Comparison of ENCODE assay signal across 11 cellular contexts in genomic region chr11:579830-580601, GRCh38. TPM values are rescaled to one million over a fixed set of nuclear protein-coding genes. Genes with fewer than 3 reads are reported as not detected.
A peak's percentile ranks its signal among the peaks of the same experiment; 100 is the strongest.
DNase-seq lines count a peak whose midpoint lies in the region; ATAC-seq, FAIRE-seq and TF ChIP-seq lines count a peak whose summit lies in the region.
"Had no signal": no experiment of that assay in that cellular context is flagged by ENCODE, and none has a peak within 500 bp of the region (broad histone marks: within the 10 kb centered on the region; RNA-seq: fewer than 3 reads in every experiment).

No MANE protein-coding gene starts in this region.

- H3K27ac ChIP-seq in BLaER1 (no peak overlapping the region), HCT116 (ENCODE audit: low read depth, low read length) (no peak overlapping the region), K562 (ENCODE audit: extremely low read depth, low read depth, low read length) (no peak overlapping the region; the same call in 2 of the 3 replicates), right lobe of liver (peak overlapping the region in 1 of 3 donors; percentile 38)

- peaks cover 39% of the 10 kb centered on the region for H3K4me1 ChIP-seq in BLaER1
- H3K4me1 ChIP-seq in HCT116 (ENCODE audit: control insufficient read depth in 1 of 2, insufficient read depth in 2 of 2, low read length in 2 of 2) = peaks cover 12 to 23% of the 10 kb centered on the region in 2 experiments
- H3K4me1 ChIP-seq in K562 (replicated peaks in 1 of 2; ENCODE audit: control insufficient read depth in 2 of 2, insufficient read depth in 2 of 2, low read length in 2 of 2) = peaks cover 32 to 56% of the 10 kb centered on the region in 2 experiments
- peaks cover 2 to 50% (median 24%) of the 10 kb centered on the region in 4 donors for H3K4me1 ChIP-seq in right lobe of liver

- H3K9ac ChIP-seq in BLaER1 = peak overlapping the region; percentile 34; the same call in 1 of the 2 replicates
- H3K9ac ChIP-seq in HCT116 (ENCODE audit: low read length) = no peak overlapping the region
- peak overlapping the region; percentile 7 to 91; a peak in 3 of 4 replicates for H3K9ac ChIP-seq in K562 (ENCODE audit: insufficient read depth in 1 of 2, low read depth in 2 of 2, low read length in 2 of 2)

- RAD21 ChIA-PET in HCT116 (lab: Charles Lee; ENCODE audit: low non-redundant PET in 1 of 2, low total read pairs in 2 of 2, uncharacterized antibody in 2 of 2, unreplicated experiment in 2 of 2) = no interaction called here

- POLR2A ChIA-PET in HCT116 (lab: Charles Lee) = no interaction called here
- POLR2A ChIA-PET in K562 (lab: Yijun Ruan, JAX) = interaction anchor here (0.8 to 1.6 kb wide), 2 partner anchors 11 to 124 kb away, joined by 3 to 5 read pairs; no protein-coding TSS in a partner anchor
- POLR2A ChIA-PET in GM10248 (lab: Yijun Ruan, JAX) = no interaction called here

- intact Hi-C loops in HCT116 (cut with micrococcal nuclease) = no loop called here
- intact Hi-C loops in K562 (cut with micrococcal nuclease) = no loop called here
- intact Hi-C loops in right lobe of liver (cut with DNase I) = no loop called here

- no peaks in the 10 kb centered on the region for H3K9me2 ChIP-seq in HCT116 (ENCODE audit: insufficient read depth)

- no peak for TF ChIP-seq EP300 in K562 (IDR thresholded peaks at IDR 0.05; ENCODE audit: low read length)

- 59% methylated on average over 19 of the region's 20 CpGs for WGBS in K562 (ENCODE audit: insufficient coverage, low coverage, missing lambda C conversion rate)
- WGBS in right lobe of liver (ENCODE audit: insufficient coverage, low coverage, low lambda C conversion rate, missing lambda C conversion rate) = 19% methylated on average over 5 of the region's 20 CpGs

- ATAC-seq in HCT116 (no peak), K562 (no peak), right lobe of liver (peak; percentile 1 to 32 (median 24))

- H3K4me3 ChIP-seq in BLaER1 (no peak overlapping the region), HCT116 (replicated peaks in 1 of 2; ENCODE audit: low read depth in 1 of 2, low read length in 2 of 2) (no peak overlapping the region), K562 (no peak overlapping the region), right lobe of liver (no peak overlapping the region)
- H3K4me3 ChIP-seq: esophagus squamous epithelium had no signal

- TF ChIP-seq CTCF in HCT116 (IDR thresholded peaks at IDR 0.05 in 2 of 3, conservative IDR thresholded peaks at IDR 0.05 in 1 of 3; ENCODE audit: borderline replicate concordance in 1 of 3, insufficient read depth in 1 of 3, low read depth in 2 of 3, low read length in 2 of 3) (no peak), K562 (IDR thresholded peaks at IDR 0.05 in 2 of 3, conservative IDR thresholded peaks at IDR 0.05 in 1 of 3; ENCODE audit: insufficient read depth in 2 of 3, low read depth in 1 of 3, low read length in 3 of 3) (no peak), right lobe of liver (IDR thresholded peaks at IDR 0.05) (no peak), GM10248 (IDR thresholded peaks at IDR 0.05; ENCODE audit: control extremely low read depth, extremely low read depth, low read depth, missing control alignments) (no peak)

- no peak for DNase-seq in HCT116 (ENCODE audit: low read depth, low spot score)
- peak in 1 of 4 experiments; percentile 14 for DNase-seq in K562 (ENCODE audit: extremely low read depth in 1 of 4, low spot score in 3 of 4)
- peak in 1 of 3 donors; percentile 62 for DNase-seq in right lobe of liver
- DNase-seq in HPDE6-E6E7 (ENCODE audit: extremely low spot score) = no peak
- no peak for DNase-seq in GM10248 (ENCODE audit: extremely low spot score)
- no peak for DNase-seq in T1000 (lab: John Stamatoyannopoulos, UW)
- DNase-seq in occipital lobe (lab: John Stamatoyannopoulos, UW) = no peak
- DNase-seq: esophagus squamous epithelium, NCI-H446 treated with DMSO at 0.1 percent for 48 hours had no signal

- no peak for TF ChIP-seq POLR2A in HCT116 (IDR thresholded peaks at IDR 0.05; ENCODE audit: borderline replicate concordance, extremely low read depth, insufficient read depth, insufficient read length)
- no peak for TF ChIP-seq POLR2A in K562 (conservative IDR thresholded peaks at IDR 0.05)
- no peak for TF ChIP-seq POLR2A in right lobe of liver (IDR thresholded peaks at IDR 0.05)

- BruUV-seq in HCT116 (replicated peaks; lab: Mats Ljungman, UMichigan) = TSS peak; percentile 1
- BruUV-seq in K562 (replicated peaks; lab: Mats Ljungman, UMichigan) = no TSS peak

- H3K36me3 ChIP-seq in BLaER1 (peaks cover 67% of the 10 kb centered on the region), HCT116 (ENCODE audit: control insufficient read depth in 1 of 2, insufficient read depth in 2 of 2, low read length in 2 of 2) (peaks cover 19 to 29% of the 10 kb centered on the region in 2 experiments; a peak in 3 of 4 replicates), K562 (ENCODE audit: control insufficient read depth, insufficient read depth, low read length) (peaks cover 68% of the 10 kb centered on the region; the same call in 2 of the 3 replicates), right lobe of liver (peaks cover 0 to 25% (median 8%) of the 10 kb centered on the region in 4 donors)

- H3K79me2 ChIP-seq in HCT116 (ENCODE audit: insufficient read depth, low read length) (peaks cover 81% of the 10 kb centered on the region), K562 (ENCODE audit: control insufficient read depth, insufficient read depth, low read length) (peaks cover 88% of the 10 kb centered on the region)

- no peak overlapping the region for H2AFZ ChIP-seq in HCT116 (ENCODE audit: low read depth, low read length, poor library complexity, severe bottlenecking)
- H2AFZ ChIP-seq in K562 (ENCODE audit: low read depth, low read length) = no peak overlapping the region

- in situ Hi-C loops in K562 (cut with MboI) = no loop called here

- H4K20me1 ChIP-seq in BLaER1 (peaks cover 91% of the 10 kb centered on the region), HCT116 (ENCODE audit: insufficient read depth) (no peaks in the 10 kb centered on the region; the same call in 1 of the 2 replicates), K562 (replicated peaks; ENCODE audit: control insufficient read depth, insufficient read depth, low read length) (peaks cover 48% of the 10 kb centered on the region)

- H3K27me3 ChIP-seq in BLaER1 = peaks cover 6% of the 10 kb centered on the region; the same call in 1 of the 2 replicates
- H3K27me3 ChIP-seq in HCT116 (ENCODE audit: insufficient read depth, low read length) = no peaks in the 10 kb centered on the region
- H3K27me3 ChIP-seq in K562 (ENCODE audit: control insufficient read depth in 2 of 2, insufficient read depth in 2 of 2, low read length in 2 of 2) = no peaks in the 10 kb centered on the region
- H3K27me3 ChIP-seq in right lobe of liver = no peaks in the 10 kb centered on the region

- CTCF ChIA-PET in HCT116 (lab: Charles Lee) = no interaction called here
- CTCF ChIA-PET in K562 (lab: Yijun Ruan, JAX; ENCODE audit: low intra/inter-chr PET ratio) = no interaction called here
- CTCF ChIA-PET in GM10248 (lab: Yijun Ruan, JAX) = interaction anchor here (1.3 kb wide), 1 partner anchor 26 kb away, joined by 6 read pairs; no protein-coding TSS in a partner anchor

- H3K9me1 ChIP-seq in K562 (ENCODE audit: control insufficient read depth, insufficient read depth, low read length) = peaks cover 20% of the 10 kb centered on the region

- TF ChIP-seq RAD21 in HCT116 (IDR thresholded peaks at IDR 0.05; ENCODE audit: low read depth) (no peak), K562 (CRISPR knock-in tag; conservative IDR thresholded peaks at IDR 0.05 in 1 of 2, IDR thresholded peaks at IDR 0.05 in 1 of 2) (no peak)

- no peak for FAIRE-seq in K562 (lab: Jason Lieb, UNC)
- FAIRE-seq: G401.6 had no signal

- no peak overlapping the region for H3K4me2 ChIP-seq in BLaER1
- no peak overlapping the region for H3K4me2 ChIP-seq in HCT116 (ENCODE audit: low read length)
- peak overlapping the region; percentile 46; the same call in 1 of the 2 replicates for H3K4me2 ChIP-seq in K562 (ENCODE audit: insufficient read depth, low read length)

- H3K9me3 ChIP-seq in BLaER1 = no peaks in the 10 kb centered on the region
- H3K9me3 ChIP-seq in HCT116 (ENCODE audit: control insufficient read depth in 1 of 2, insufficient read depth in 1 of 2, low read depth in 1 of 2, low read length in 2 of 2) = no peaks in the 10 kb centered on the region
- H3K9me3 ChIP-seq in K562 (replicated peaks; ENCODE audit: control insufficient read depth, insufficient read depth, low read depth, low read length) = no peaks in the 10 kb centered on the region
- no peaks in the 10 kb centered on the region for H3K9me3 ChIP-seq in right lobe of liver
- H3K9me3 ChIP-seq: esophagus squamous epithelium had no signal

RNA-seq across cellular contexts. Expression of gene PHRF1, which starts 3.7 kb away (rescaled TPM):
- total RNA-seq in HCT116 (2021; ENCODE audit: unreplicated experiment) (45.5 TPM), K562 (2014; rRNA removed) (20.4 and 28.6 TPM in 2 replicates), K562 (2014; rRNA removed; fragmentation: Illumina TruSeq; extraction: Trizol) (4.2 and 4.9 TPM in 2 replicates), K562 (2015; rRNA removed; fragmentation: Illumina TruSeq; extraction: Trizol) (17.4 and 19.1 TPM in 2 replicates), K562 (2021) (34.5 and 37.2 TPM in 2 replicates), right lobe of liver (10 to 100 TPM; 15.4 to 21.9 (median 20.3) TPM), occipital lobe (27.3 TPM)
- 20.3 TPM in 2 replicates for polyA plus RNA-seq in HCT116 (2012)
- total RNA-seq in K562 (2011; cell fraction: chromatin; rRNA removed; ENCODE audit: low replicate concordance) = 57.3 and 135 TPM in 2 replicates
- total RNA-seq in K562 (2011; cell fraction: nucleolus; rRNA removed) = 56.1 and 60.9 TPM in 2 replicates
- total RNA-seq in K562 (2011; cell fraction: nucleoplasm; rRNA removed) = 48.9 and 51.5 TPM in 2 replicates
- polyA plus RNA-seq in K562 (2011; rRNA removed) (7.5 and 10.5 TPM in 2 replicates), K562 (2014; fragmentation: Illumina TruSeq; extraction: Trizol) (7.7 and 14.5 TPM in 2 replicates), K562 (2014; fragmentation: Nextera tagmentation; extraction: Ambion mirVana) (under 1 TPM; 0.07 to 0.18 TPM), K562 (2014; rRNA removed) (16.9 and 19.9 TPM in 2 replicates)
- polyA plus RNA-seq in K562 (2011; cell fraction: cytosol; rRNA removed) = 7.2 and 14.5 TPM in 2 replicates
- polyA plus RNA-seq in K562 (2011; cell fraction: nucleus; rRNA removed) = 27.6 and 43.0 TPM in 2 replicates
- 12.2 and 16.7 TPM in 2 replicates for polyA plus RNA-seq in K562 (2012)
- polyA minus RNA-seq in K562 (2011; rRNA and poly(A)+ RNA removed) = 6.1 and 8.0 TPM in 2 replicates
- polyA minus RNA-seq in K562 (2011; cell fraction: cytosol; rRNA and poly(A)+ RNA removed) = 13.6 and 23.3 TPM in 2 replicates
- polyA minus RNA-seq in K562 (2011; cell fraction: nucleus; rRNA and poly(A)+ RNA removed) = 15.5 and 20.1 TPM in 2 replicates

RNA-seq across cellular contexts. Expression of gene RASSF7, which starts 19.2 kb away (rescaled TPM):
- 35.9 TPM for total RNA-seq in HCT116 (2021; ENCODE audit: unreplicated experiment)
- 43.6 and 64.9 TPM in 2 replicates for polyA plus RNA-seq in HCT116 (2012)
- 15.6 and 50.0 TPM in 2 replicates for total RNA-seq in K562 (2011; cell fraction: chromatin; rRNA removed; ENCODE audit: low replicate concordance)
- 73.5 and 76.5 TPM in 2 replicates for total RNA-seq in K562 (2011; cell fraction: nucleolus; rRNA removed)
- total RNA-seq in K562 (2011; cell fraction: nucleoplasm; rRNA removed) = 28.3 and 32.9 TPM in 2 replicates
- 45.2 and 50.3 TPM in 2 replicates for total RNA-seq in K562 (2014; rRNA removed)
- total RNA-seq in K562 (2014; rRNA removed; fragmentation: Illumina TruSeq; extraction: Trizol) = 1.1 and 2.2 TPM in 2 replicates
- total RNA-seq in K562 (2015; rRNA removed; fragmentation: Illumina TruSeq; extraction: Trizol) = 16.2 and 18.6 TPM in 2 replicates
- 30.5 and 31.7 TPM in 2 replicates for total RNA-seq in K562 (2021)
- polyA plus RNA-seq in K562 (2011; rRNA removed) = 19.8 and 30.3 TPM in 2 replicates
- polyA plus RNA-seq in K562 (2011; cell fraction: cytosol; rRNA removed) = 43.4 and 94.2 TPM in 2 replicates
- 170 and 239 TPM in 2 replicates for polyA plus RNA-seq in K562 (2011; cell fraction: nucleus; rRNA removed)
- polyA plus RNA-seq in K562 (2012) = 27.7 and 32.0 TPM in 2 replicates
- 3.0 and 17.0 TPM in 2 replicates for polyA plus RNA-seq in K562 (2014; fragmentation: Illumina TruSeq; extraction: Trizol)
- polyA plus RNA-seq in K562 (2014; fragmentation: Nextera tagmentation; extraction: Ambion mirVana) = under 1 TPM; 0.41 to 0.92 TPM
- polyA plus RNA-seq in K562 (2014; rRNA removed) = 44.3 and 52.7 TPM in 2 replicates
- 2.7 and 4.7 TPM in 2 replicates for polyA minus RNA-seq in K562 (2011; rRNA and poly(A)+ RNA removed)
- 10.8 and 13.3 TPM in 2 replicates for polyA minus RNA-seq in K562 (2011; cell fraction: cytosol; rRNA and poly(A)+ RNA removed)
- polyA minus RNA-seq in K562 (2011; cell fraction: nucleus; rRNA and poly(A)+ RNA removed) = 18.8 and 21.8 TPM in 2 replicates
- 10 to 100 TPM; 20.5 to 61.1 (median 39.5) TPM for total RNA-seq in right lobe of liver
- 2.5 TPM for total RNA-seq in occipital lobe

RNA-seq across cellular contexts. Expression of gene LMNTD2, which starts 19.5 kb away (rescaled TPM):
- 9.5 TPM for total RNA-seq in HCT116 (2021; ENCODE audit: unreplicated experiment)
- polyA plus RNA-seq in HCT116 (2012) = 7.1 and 7.6 TPM in 2 replicates
- total RNA-seq in K562 (2011; cell fraction: chromatin; rRNA removed; ENCODE audit: low replicate concordance) = 3.8 and 17.0 TPM in 2 replicates
- total RNA-seq in K562 (2011; cell fraction: nucleolus; rRNA removed) = 10.9 and 14.7 TPM in 2 replicates
- total RNA-seq in K562 (2011; cell fraction: nucleoplasm; rRNA removed) = 6.7 and 8.2 TPM in 2 replicates
- 2.0 and 2.9 TPM in 2 replicates for total RNA-seq in K562 (2014; rRNA removed)
- total RNA-seq in K562 (2014; rRNA removed; fragmentation: Illumina TruSeq; extraction: Trizol) = 0.19 TPM in 1 of 2 replicates, not detected in the other
- 0.98 and 1.1 TPM in 2 replicates for total RNA-seq in K562 (2015; rRNA removed; fragmentation: Illumina TruSeq; extraction: Trizol)
- total RNA-seq in K562 (2021) = 3.5 and 3.9 TPM in 2 replicates
- 1.1 and 2.8 TPM in 2 replicates for polyA plus RNA-seq in K562 (2011; rRNA removed)
- polyA plus RNA-seq in K562 (2011; cell fraction: cytosol; rRNA removed) = 1.3 and 3.2 TPM in 2 replicates
- polyA plus RNA-seq in K562 (2011; cell fraction: nucleus; rRNA removed) = 28.7 and 36.1 TPM in 2 replicates
- polyA plus RNA-seq in K562 (2012) = 3.2 and 9.3 TPM in 2 replicates
- 0.48 and 0.98 TPM in 2 replicates for polyA plus RNA-seq in K562 (2014; fragmentation: Illumina TruSeq; extraction: Trizol)
- polyA plus RNA-seq in K562 (2014; fragmentation: Nextera tagmentation; extraction: Ambion mirVana) = not detected
- polyA plus RNA-seq in K562 (2014; rRNA removed) = 1.8 and 4.2 TPM in 2 replicates
- polyA minus RNA-seq in K562 (2011; rRNA and poly(A)+ RNA removed) = 0.14 and 0.30 TPM in 2 replicates
- 1.2 and 1.4 TPM in 2 replicates for polyA minus RNA-seq in K562 (2011; cell fraction: cytosol; rRNA and poly(A)+ RNA removed)
- 4.0 and 6.1 TPM in 2 replicates for polyA minus RNA-seq in K562 (2011; cell fraction: nucleus; rRNA and poly(A)+ RNA removed)
- 10 to 100 TPM in 1 of 6 experiments, 1 to 10 TPM in 5; 4.7 to 14.7 (median 7.9) TPM for total RNA-seq in right lobe of liver
- 0.16 TPM for total RNA-seq in occipital lobe

RNA-seq across cellular contexts. Expression of gene IRF7, which starts 35.7 kb away (rescaled TPM):
- total RNA-seq in HCT116 (2021; ENCODE audit: unreplicated experiment) (15.2 TPM), K562 (2014; rRNA removed) (3.7 and 8.3 TPM in 2 replicates), K562 (2014; rRNA removed; fragmentation: Illumina TruSeq; extraction: Trizol) (0.29 TPM in 1 of 2 replicates, not detected in the other), K562 (2015; rRNA removed; fragmentation: Illumina TruSeq; extraction: Trizol) (2.0 and 2.2 TPM in 2 replicates), K562 (2021) (6.5 and 7.6 TPM in 2 replicates), right lobe of liver (10 to 100 TPM; 27.3 to 72.8 (median 47.7) TPM), occipital lobe (7.6 TPM)
- polyA plus RNA-seq in HCT116 (2012) = 17.9 and 24.9 TPM in 2 replicates
- total RNA-seq in K562 (2011; cell fraction: chromatin; rRNA removed; ENCODE audit: low replicate concordance) = 3.7 and 21.2 TPM in 2 replicates
- total RNA-seq in K562 (2011; cell fraction: nucleolus; rRNA removed) = 23.2 and 27.2 TPM in 2 replicates
- total RNA-seq in K562 (2011; cell fraction: nucleoplasm; rRNA removed) = 10.0 and 11.6 TPM in 2 replicates
- polyA plus RNA-seq in K562 (2011; rRNA removed) (1.8 and 3.5 TPM in 2 replicates), K562 (2014; fragmentation: Illumina TruSeq; extraction: Trizol) (0.64 and 2.2 TPM in 2 replicates), K562 (2014; fragmentation: Nextera tagmentation; extraction: Ambion mirVana) (under 1 TPM; 0.27 to 0.48 TPM), K562 (2014; rRNA removed) (3.8 and 7.4 TPM in 2 replicates)
- 2.7 and 6.6 TPM in 2 replicates for polyA plus RNA-seq in K562 (2011; cell fraction: cytosol; rRNA removed)
- polyA plus RNA-seq in K562 (2011; cell fraction: nucleus; rRNA removed) = 21.3 and 30.3 TPM in 2 replicates
- polyA plus RNA-seq in K562 (2012) = 4.0 and 11.8 TPM in 2 replicates
- polyA minus RNA-seq in K562 (2011; rRNA and poly(A)+ RNA removed) = 0.42 and 0.49 TPM in 2 replicates
- polyA minus RNA-seq in K562 (2011; cell fraction: cytosol; rRNA and poly(A)+ RNA removed) = 1.3 and 5.2 TPM in 2 replicates
- polyA minus RNA-seq in K562 (2011; cell fraction: nucleus; rRNA and poly(A)+ RNA removed) = 10.6 and 12.6 TPM in 2 replicates

RNA-seq across cellular contexts. Expression of gene LRRC56, which starts 42.7 kb away (rescaled TPM):
- 9.1 TPM for total RNA-seq in HCT116 (2021; ENCODE audit: unreplicated experiment)
- polyA plus RNA-seq in HCT116 (2012) = 6.3 and 6.5 TPM in 2 replicates
- total RNA-seq in K562 (2011; cell fraction: chromatin; rRNA removed; ENCODE audit: low replicate concordance) = 8.0 and 39.1 TPM in 2 replicates
- total RNA-seq in K562 (2011; cell fraction: nucleolus; rRNA removed) = 24.1 and 24.3 TPM in 2 replicates
- 9.9 and 12.5 TPM in 2 replicates for total RNA-seq in K562 (2011; cell fraction: nucleoplasm; rRNA removed)
- 1.5 and 1.6 TPM in 2 replicates for total RNA-seq in K562 (2014; rRNA removed)
- 0.13 and 0.22 TPM in 2 replicates for total RNA-seq in K562 (2014; rRNA removed; fragmentation: Illumina TruSeq; extraction: Trizol)
- 1.0 and 1.3 TPM in 2 replicates for total RNA-seq in K562 (2015; rRNA removed; fragmentation: Illumina TruSeq; extraction: Trizol)
- 3.4 and 4.5 TPM in 2 replicates for total RNA-seq in K562 (2021)
- polyA plus RNA-seq in K562 (2011; rRNA removed) = 1.0 and 1.6 TPM in 2 replicates
- polyA plus RNA-seq in K562 (2011; cell fraction: cytosol; rRNA removed) = 0.84 and 3.6 TPM in 2 replicates
- 11.6 and 26.8 TPM in 2 replicates for polyA plus RNA-seq in K562 (2011; cell fraction: nucleus; rRNA removed)
- 3.3 and 10.8 TPM in 2 replicates for polyA plus RNA-seq in K562 (2012)
- 0.61 and 1.4 TPM in 2 replicates for polyA plus RNA-seq in K562 (2014; fragmentation: Illumina TruSeq; extraction: Trizol)
- polyA plus RNA-seq in K562 (2014; fragmentation: Nextera tagmentation; extraction: Ambion mirVana) = under 1 TPM in 1 of 2 experiments, not detected in 1; 0.03 TPM
- polyA plus RNA-seq in K562 (2014; rRNA removed) = 3.6 and 4.3 TPM in 2 replicates
- polyA minus RNA-seq in K562 (2011; rRNA and poly(A)+ RNA removed) = 0.45 and 0.77 TPM in 2 replicates
- polyA minus RNA-seq in K562 (2011; cell fraction: cytosol; rRNA and poly(A)+ RNA removed) = 0.86 and 1.1 TPM in 2 replicates
- 3.6 and 4.6 TPM in 2 replicates for polyA minus RNA-seq in K562 (2011; cell fraction: nucleus; rRNA and poly(A)+ RNA removed)
- total RNA-seq in right lobe of liver = 1 to 10 TPM in 1 of 6 experiments, under 1 TPM in 4, not detected in 1; 0.12 to 1.1 (median 0.71) TPM
- 1.1 TPM for total RNA-seq in occipital lobe

Comparison
In these comparisons a context has a peak if more than half of its experiments do, and no peak if none do; other contexts are left out.
1. ATAC-seq: peak in right lobe of liver (4 of 4); none in HCT116 (single experiment) and K562 (single experiment).